In the genomic region with DNA sequence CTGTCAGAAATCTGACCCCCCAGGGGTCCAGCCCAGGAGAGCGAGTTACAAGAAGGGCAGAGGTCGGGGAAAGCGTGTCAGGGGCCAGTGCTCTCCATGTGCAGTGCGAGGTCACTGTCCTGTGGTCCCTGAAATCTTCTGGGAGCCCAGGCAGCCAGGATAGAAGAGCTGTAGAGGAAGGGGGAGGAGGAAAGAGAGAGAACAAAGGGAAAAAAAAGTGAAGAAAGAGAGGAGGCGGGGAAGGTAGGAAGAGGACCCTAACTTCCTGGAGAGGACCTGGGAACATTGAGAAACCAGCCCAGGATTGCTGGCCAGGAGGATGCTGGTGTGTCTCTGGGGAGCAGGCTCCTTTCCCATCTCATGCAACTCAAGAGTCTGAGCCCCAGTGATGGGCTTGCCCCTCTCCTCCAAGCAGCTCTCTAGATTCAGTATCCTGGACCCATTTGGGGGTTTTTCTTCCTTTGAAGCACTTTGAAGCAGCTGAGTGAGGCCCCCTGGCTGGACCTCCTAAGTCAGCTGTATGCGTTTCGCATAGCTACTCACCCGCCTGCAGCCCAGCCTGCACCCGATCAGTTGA, we compare ENCODE assay signal across 15 cellular contexts. TPM values are rescaled to one million over a fixed set of nuclear protein-coding genes. Genes with fewer than 3 reads are reported as not detected.
DNase-seq lines count a peak whose midpoint lies in the region; ATAC-seq and TF ChIP-seq lines count a peak whose summit lies in the region.
"Had no signal": no experiment of that assay in that cellular context is flagged by ENCODE, and none has a peak within 500 bp of the region (broad histone marks: within the 10 kb centered on the region; RNA-seq: fewer than 3 reads in every experiment).

No MANE protein-coding gene starts in this region.

- H3K4me3 ChIP-seq in OCI-LY3 (ENCODE audit: low read length) (peak overlapping the region; percentile 64), upper lobe of right lung (peak overlapping the region; percentile 8)
- H3K4me3 ChIP-seq: smooth muscle cell, testis had no signal

- CTCF ChIA-PET in activated naive CD4-positive, alpha-beta T cell treated with anti-CD3 and anti-CD28 coated beads for 36 hours (lab: Charles Lee), result interaction anchor here (0.8 to 2.4 kb wide), 6 partner anchors 9 to 260 kb away, joined by 3 to 6 read pairs (median 4); no protein-coding TSS in a partner anchor

- H3K27me3 ChIP-seq in OCI-LY3 (ENCODE audit: low read depth, low read length) (peaks cover 54% of the 10 kb centered on the region), upper lobe of right lung (peaks cover 21% of the 10 kb centered on the region)
- H3K27me3 ChIP-seq: testis had no signal

- no peak overlapping the region for H3K9ac ChIP-seq in OCI-LY3 (ENCODE audit: low read length)

- H3K9me3 ChIP-seq in OCI-LY3 (ENCODE audit: insufficient read depth, low read length), result no peaks in the 10 kb centered on the region
- no peaks in the 10 kb centered on the region for H3K9me3 ChIP-seq in upper lobe of right lung
- H3K9me3 ChIP-seq: testis had no signal

- intact Hi-C loops in activated naive CD4-positive, alpha-beta T cell treated with anti-CD3 and anti-CD28 coated beads for 36 hours (cut with micrococcal nuclease), result loop anchor here (1.0 to 5.0 kb wide), 7 partner anchors 22 to 736 kb away; no protein-coding TSS in a partner anchor
- intact Hi-C loops in upper lobe of right lung (cut with DNase I), result no loop called here

- no peak overlapping the region for H3K27ac ChIP-seq in OCI-LY3 (ENCODE audit: low read length)
- peak overlapping the region; percentile 30 for H3K27ac ChIP-seq in upper lobe of right lung
- H3K27ac ChIP-seq: testis had no signal

- H3K9me3 Mint-ChIP-seq in activated naive CD4-positive, alpha-beta T cell treated with anti-CD3 and anti-CD28 coated beads for 36 hours, result no peaks in the 10 kb centered on the region
- no peaks in the 10 kb centered on the region for H3K9me3 Mint-ChIP-seq in immature natural killer cell

- H3K79me2 ChIP-seq in OCI-LY3 (ENCODE audit: low read length), result no peaks in the 10 kb centered on the region

- 0 out of 2 replicates have a peak, but pooled peaks cover 2% of the 10 kb centered on the region for H4K20me1 ChIP-seq in OCI-LY3 (ENCODE audit: insufficient read depth, low read length)

- H3K27me3 Mint-ChIP-seq in activated naive CD4-positive, alpha-beta T cell treated with anti-CD3 and anti-CD28 coated beads for 36 hours (ENCODE audit: low read depth), result peaks cover 23% of the 10 kb centered on the region
- H3K27me3 Mint-ChIP-seq in immature natural killer cell (ENCODE audit: low read depth in 3 of 3), result peaks cover 13 to 18% (median 18%) of the 10 kb centered on the region in 3 donors

- no peak for DNase-seq in activated naive CD4-positive, alpha-beta T cell treated with anti-CD3 and anti-CD28 coated beads for 36 hours
- no peak for DNase-seq in activated naive CD4-positive, alpha-beta T cell treated with Interleukin-2 at 50 U/mL for 16 hours
- DNase-seq in immature natural killer cell (no peak), upper lobe of right lung (no peak), A172 (ENCODE audit: low spot score) (no peak), NCI-H345 (lab: John Stamatoyannopoulos, UW) (no peak)
- DNase-seq: activated naive CD4-positive, alpha-beta T cell treated with anti-CD3 and anti-CD28 coated beads, Interleukin-2, amount 50 U/mL, for 16 hours; effector CD8-positive, alpha-beta T cell; NCI-H187; NCI-H524 treated with DMSO at 0.1 percent for 48 hours; testis had no signal

- no peak overlapping the region for H2AFZ ChIP-seq in OCI-LY3 (ENCODE audit: low read depth, low read length)

- H3K36me3 Mint-ChIP-seq in activated naive CD4-positive, alpha-beta T cell treated with anti-CD3 and anti-CD28 coated beads for 36 hours (ENCODE audit: low read depth), result no peaks in the 10 kb centered on the region
- peaks cover 0 to 3% (median 0%) of the 10 kb centered on the region in 3 donors for H3K36me3 Mint-ChIP-seq in immature natural killer cell

- ATAC-seq in upper lobe of right lung (no peak), HG02970 (IDR thresholded peaks at IDR 0.05; ENCODE audit: low FRiP score, unreplicated experiment) (no peak)

- H3K27ac Mint-ChIP-seq in activated naive CD4-positive, alpha-beta T cell treated with anti-CD3 and anti-CD28 coated beads for 36 hours, result peak overlapping the region; percentile 30
- peak overlapping the region; percentile 78 to 95 (median 86) for H3K27ac Mint-ChIP-seq in immature natural killer cell

- H3K36me3 ChIP-seq in OCI-LY3 (replicated peaks; ENCODE audit: low read depth, low read length) (no peaks in the 10 kb centered on the region), upper lobe of right lung (no peaks in the 10 kb centered on the region)

- H3K4me3 Mint-ChIP-seq in activated naive CD4-positive, alpha-beta T cell treated with anti-CD3 and anti-CD28 coated beads for 36 hours, result no peak overlapping the region
- H3K4me3 Mint-ChIP-seq in immature natural killer cell, result peak overlapping the region; percentile 78 to 84 (median 81)

- peaks cover 46% of the 10 kb centered on the region for H3K4me1 Mint-ChIP-seq in activated naive CD4-positive, alpha-beta T cell treated with anti-CD3 and anti-CD28 coated beads for 36 hours (ENCODE audit: low read depth)
- H3K4me1 Mint-ChIP-seq in immature natural killer cell, result peaks cover 79 to 93% of the 10 kb centered on the region in 2 donors

- peak overlapping the region; percentile 86 for H3K4me2 ChIP-seq in OCI-LY3 (ENCODE audit: low read length)
- H3K4me2 ChIP-seq: smooth muscle cell had no signal

- peaks cover 35% of the 10 kb centered on the region for H3K4me1 ChIP-seq in OCI-LY3 (ENCODE audit: low read length)
- H3K4me1 ChIP-seq in upper lobe of right lung, result peaks cover 17% of the 10 kb centered on the region

- TF ChIP-seq CTCF in OCI-LY3 (IDR thresholded peaks at IDR 0.05; ENCODE audit: low read depth, low read length) (no peak; the same call in 1 of the 2 replicates), upper lobe of right lung (IDR thresholded peaks at IDR 0.05) (no peak)

RNA-seq across cellular contexts. Expression of gene INAVA, which starts 6.8 kb away (rescaled TPM):
- total RNA-seq in activated naive CD4-positive, alpha-beta T cell treated with anti-CD3 and anti-CD28 coated beads for 36 hours, result not detected
- polyA plus RNA-seq in immature natural killer cell, result under 1 TPM in 1 of 3 donors, not detected in 2; 0.10 TPM
- 9.0 TPM for total RNA-seq in upper lobe of right lung
- 4.6 and 10.9 TPM in 2 replicates for total RNA-seq in A172 (2014; rRNA removed; shearing (Covaris generic))

RNA-seq across cellular contexts. Expression of gene GPR25, which starts 15.1 kb away (rescaled TPM):
- total RNA-seq in activated naive CD4-positive, alpha-beta T cell treated with anti-CD3 and anti-CD28 coated beads for 36 hours, result not detected
- 10 to 100 TPM in 2 of 3 donors, 1 to 10 TPM in 1; 4.5 to 18.9 (median 14.8) TPM for polyA plus RNA-seq in immature natural killer cell
- 0.32 TPM for total RNA-seq in upper lobe of right lung
- not detected in 2 replicates for total RNA-seq in A172 (2014; rRNA removed; shearing (Covaris generic))
- total RNA-seq: osteoblast, smooth muscle cell had no signal
- polyA plus RNA-seq: smooth muscle cell had no signal
